In the genomic region with DNA sequence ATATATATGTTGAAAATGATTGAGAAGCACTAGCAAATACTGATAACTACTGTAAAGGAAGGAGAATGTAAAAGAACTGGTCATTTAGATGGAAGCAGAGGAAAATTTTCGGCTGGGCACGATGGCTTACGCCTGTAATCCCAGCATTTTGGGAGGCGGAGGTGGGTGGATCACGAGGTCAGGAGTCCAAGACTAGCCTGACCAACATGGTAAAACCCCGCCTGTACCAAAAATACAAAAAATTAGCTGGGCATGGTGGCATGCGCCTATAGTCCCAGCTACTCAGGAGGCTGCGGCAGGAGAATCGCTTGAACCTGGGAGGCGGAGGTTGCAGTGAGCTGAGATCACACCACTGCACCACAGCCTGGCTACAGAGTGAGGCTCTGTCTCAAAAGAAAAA, we compare ENCODE assay signal across 6 cellular contexts. TPM values are rescaled to one million over a fixed set of nuclear protein-coding genes. Genes with fewer than 3 reads are reported as not detected.
DNase-seq lines count a peak whose midpoint lies in the region; ATAC-seq, FAIRE-seq and TF ChIP-seq lines count a peak whose summit lies in the region.
"Not testable (repeated sequence)": the region's sequence is repeated elsewhere in the genome, so short reads cannot be mapped to it uniquely, and the experiment has no call there.

No MANE protein-coding gene starts in this region.

- not testable (repeated sequence) for DNase-seq in GM23338 (ENCODE audit: low spot score); H1 (ENCODE audit: low read depth in 1 of 2, low spot score in 2 of 2); right lobe of liver
- DNase-seq in left lobe of liver (ENCODE audit: low spot score), result peak; percentile 56

- not testable (repeated sequence) for TF ChIP-seq CTCF in GM23338 (conservative IDR thresholded peaks at IDR 0.05; ENCODE audit: low read depth in 2 of 2); H1 (IDR thresholded peaks at IDR 0.05; ENCODE audit: control extremely low read depth in 1 of 3, insufficient read depth in 1 of 3, low read depth in 1 of 3, low read length in 3 of 3); right lobe of liver (IDR thresholded peaks at IDR 0.05)

- H3K79me1 ChIP-seq in H1 (ENCODE audit: low read depth, low read length), result not testable (repeated sequence)

- not testable (repeated sequence) for H3F3A ChIP-seq in GM23338 (replicated peaks; ENCODE audit: low read depth)

- H3K18ac ChIP-seq in H1 (ENCODE audit: extremely low read depth, low read length), result not testable (repeated sequence)

- H3K4me3 ChIP-seq in BLaER1; BLaER1 treated with 17β-estradiol and CSF1 and Interleukin-3, amounts not matched to agents 10 nM and 100 nM; GM23338; H1 (ENCODE audit: extremely low read depth in 1 of 4, insufficient read depth in 2 of 4, low read depth in 3 of 4, low read length in 4 of 4): not testable (repeated sequence)
- peak overlapping the region in 1 of 3 donors; percentile 5 for H3K4me3 ChIP-seq in right lobe of liver

- TF ChIP-seq EP300 in H1 (IDR thresholded peaks at IDR 0.05; ENCODE audit: borderline replicate concordance in 1 of 2, low read depth in 2 of 2, low read length in 2 of 2), result not testable (repeated sequence)

- H3K4me3 Mint-ChIP-seq in GM23338, result not testable (repeated sequence)

- POLR2A ChIA-PET in H1 (lab: Charles Lee; ENCODE audit: partially characterized antibody), result not testable (repeated sequence)

- not testable (repeated sequence) for H3K36me3 ChIP-seq in BLaER1; BLaER1 treated with 17β-estradiol and CSF1 and Interleukin-3, amounts not matched to agents 10 nM and 100 nM; GM23338 (ENCODE audit: insufficient read depth); H1 (ENCODE audit: control insufficient read depth in 2 of 4, insufficient read depth in 4 of 4, low read length in 3 of 4); right lobe of liver

- H2BK5ac ChIP-seq in H1 (ENCODE audit: low read depth, low read length), result not testable (repeated sequence)

- H2BK120ac ChIP-seq in H1 (replicated peaks; ENCODE audit: low read depth, low read length), result not testable (repeated sequence)

- H3K4ac ChIP-seq in H1 (replicated peaks; ENCODE audit: insufficient read length, low read depth, low read length), result not testable (repeated sequence)

- not testable (repeated sequence) for H4K5ac ChIP-seq in H1 (ENCODE audit: insufficient read length, low read depth, low read length)

- TF ChIP-seq POLR2A in H1 (IDR thresholded peaks at IDR 0.05; ENCODE audit: control extremely low read depth in 1 of 2, low read depth in 2 of 2, low read length in 2 of 2); right lobe of liver (IDR thresholded peaks at IDR 0.05): not testable (repeated sequence)

- not testable (repeated sequence) for H2BK20ac ChIP-seq in H1 (ENCODE audit: low read length)

- not testable (repeated sequence) for H4K91ac ChIP-seq in H1 (replicated peaks; ENCODE audit: insufficient read length, low read length)

- H3K9me3 Mint-ChIP-seq in GM23338, result not testable (repeated sequence)

- 95% methylated on average over 10 of the region's 10 CpGs; no CpG with 5 or more reads in 1 of the 2 experiments for WGBS in H1 (ENCODE audit: extremely low coverage in 1 of 2, insufficient coverage in 1 of 2, insufficient read length in 1 of 2, insufficient replicate concordance in 2 of 2, low coverage in 1 of 2, low lambda C conversion rate in 2 of 2, missing lambda C conversion rate in 1 of 2), 2 experiments
- 51% methylated on average over 6 of the region's 10 CpGs for WGBS in right lobe of liver (ENCODE audit: insufficient coverage, low coverage, low lambda C conversion rate, missing lambda C conversion rate)

- CTCF ChIA-PET in H1 (lab: Charles Lee; ENCODE audit: partially characterized antibody), result interaction anchor here (0.6 to 0.9 kb wide), 3 partner anchors 19 to 280 kb away, joined by 3 to 4 read pairs (median 3); no protein-coding TSS in a partner anchor

- H3K23me2 ChIP-seq in H1 (ENCODE audit: low read depth, low read length), result not testable (repeated sequence)

- H3K4me1 ChIP-seq in BLaER1 (peaks cover 11% of the 10 kb centered on the region), GM23338 (ENCODE audit: insufficient read depth) (peaks cover 14% of the 10 kb centered on the region; the same call in 1 of the 2 replicates), right lobe of liver (peaks cover 0 to 25% (median under 1%) of the 10 kb centered on the region in 4 donors)
- peaks cover 0 to 13% (median 10%) of the 10 kb centered on the region in 10 experiments; a peak in 15 of 20 replicates for H3K4me1 ChIP-seq in BLaER1 treated with 17β-estradiol and CSF1 and Interleukin-3, amounts not matched to agents 10 nM and 100 nM
- not testable (repeated sequence) for H3K4me1 ChIP-seq in H1 (replicated peaks in 1 of 4; ENCODE audit: control insufficient read depth in 3 of 4, insufficient read depth in 4 of 4, low read length in 3 of 4)

- H3K27me3 ChIP-seq in BLaER1; BLaER1 treated with 17β-estradiol and CSF1 and Interleukin-3, amounts not matched to agents 10 nM and 100 nM; GM23338 (ENCODE audit: insufficient read depth); H1 (replicated peaks in 1 of 4; ENCODE audit: control insufficient read depth in 3 of 4, extremely low read depth in 1 of 4, insufficient read depth in 3 of 4, low read length in 3 of 4); right lobe of liver: not testable (repeated sequence)

- H3K36me3 Mint-ChIP-seq in GM23338 (ENCODE audit: low read depth), result not testable (repeated sequence)

- not testable (repeated sequence) for H3K79me2 ChIP-seq in GM23338 (replicated peaks; ENCODE audit: insufficient read depth); H1 (ENCODE audit: control insufficient read depth in 1 of 2, insufficient read depth in 2 of 2, low read length in 2 of 2)

- H3K9me2 ChIP-seq in GM23338 (ENCODE audit: insufficient read depth), result not testable (repeated sequence)

- peak overlapping the region; percentile 85; the same call in 1 of the 2 replicates for H2AFZ ChIP-seq in GM23338
- peak overlapping the region; percentile 62; the same call in 1 of the 2 replicates for H2AFZ ChIP-seq in H1 (ENCODE audit: low read length)

- H3K14ac ChIP-seq in H1 (ENCODE audit: insufficient read length), result not testable (repeated sequence)

- H2AK5ac ChIP-seq in H1 (ENCODE audit: low read depth, low read length), result not testable (repeated sequence)

- not testable (repeated sequence) for H4K20me1 ChIP-seq in BLaER1; BLaER1 treated with 17β-estradiol and CSF1 and Interleukin-3, amounts not matched to agents 10 nM and 100 nM; GM23338 (replicated peaks; ENCODE audit: insufficient read depth); H1 (replicated peaks in 1 of 2; ENCODE audit: control insufficient read depth in 1 of 2, insufficient read depth in 2 of 2, low read length in 2 of 2)

- not testable (repeated sequence) for H3K27me3 Mint-ChIP-seq in GM23338 (ENCODE audit: insufficient read depth, low read depth, poor library complexity)

- H3K9ac ChIP-seq in BLaER1; BLaER1 treated with 17β-estradiol and CSF1 and Interleukin-3, amounts not matched to agents 10 nM and 100 nM; H1 (replicated peaks in 1 of 4; ENCODE audit: extremely low read depth in 1 of 4, low read depth in 3 of 4, low read length in 3 of 4): not testable (repeated sequence)

- not testable (repeated sequence) for H2BK15ac ChIP-seq in H1 (ENCODE audit: low read length)

- H3K23ac ChIP-seq in H1 (ENCODE audit: insufficient read length), result not testable (repeated sequence)

- FAIRE-seq in H1 (lab: Jason Lieb, UNC), result not testable (repeated sequence)

- H3K27ac Mint-ChIP-seq in GM23338, result not testable (repeated sequence)

- intact Hi-C loops in right lobe of liver (cut with DNase I), result not testable (repeated sequence)

- peaks cover 14% of the 10 kb centered on the region; the same call in 2 of the 3 replicates for H3K4me1 Mint-ChIP-seq in GM23338

- not testable (repeated sequence) for H2BK12ac ChIP-seq in H1 (ENCODE audit: low read depth, low read length)

- H3K56ac ChIP-seq in H1 (replicated peaks; ENCODE audit: insufficient read length, low read depth, low read length), result not testable (repeated sequence)

- not testable (repeated sequence) for H3K27ac ChIP-seq in BLaER1; GM23338 (ENCODE audit: low read depth); H1 (ENCODE audit: low read depth, low read length)
- H3K27ac ChIP-seq in BLaER1 treated with 17β-estradiol and CSF1 and Interleukin-3, amounts not matched to agents 10 nM and 100 nM, result peak overlapping the region in 1 of 11 experiments; percentile 13; a peak in 1 of 22 replicates
- peak overlapping the region in 2 of 3 donors; percentile 55 to 76 for H3K27ac ChIP-seq in right lobe of liver

- not testable (repeated sequence) for H3K9me3 ChIP-seq in BLaER1; H1 (ENCODE audit: insufficient read depth in 2 of 2, low read depth in 1 of 2, low read length in 1 of 2); right lobe of liver
- H3K9me3 ChIP-seq in BLaER1 treated with 17β-estradiol and CSF1 and Interleukin-3, amounts not matched to agents 10 nM and 100 nM (replicated peaks in 1 of 11), result peaks cover 0 to 19% (median 8%) of the 10 kb centered on the region in 11 experiments; a peak in 7 of 22 replicates

- ATAC-seq in GM23338, result not testable (repeated sequence)
- ATAC-seq in left lobe of liver (peak; percentile 63), right lobe of liver (peak in 3 of 4 donors; percentile 27 to 45 (median 42))

- H4K8ac ChIP-seq in H1 (ENCODE audit: extremely low read depth, insufficient read depth, low read length), result not testable (repeated sequence)

- TF ChIP-seq RAD21 in H1 (IDR thresholded peaks at IDR 0.05 in 1 of 2, conservative IDR thresholded peaks at IDR 0.05 in 1 of 2; ENCODE audit: low read depth in 2 of 2, low read length in 2 of 2), result not testable (repeated sequence)

- peak overlapping the region; percentile 20 for H3K4me2 ChIP-seq in BLaER1
- H3K4me2 ChIP-seq in BLaER1 treated with 17β-estradiol and CSF1 and Interleukin-3, amounts not matched to agents 10 nM and 100 nM, result peak overlapping the region in 7 of 11 experiments; percentile 7 to 57 (median 38); a peak in 10 of 22 replicates
- not testable (repeated sequence) for H3K4me2 ChIP-seq in GM23338; H1 (ENCODE audit: insufficient read depth in 1 of 2, low read depth in 2 of 2, low read length in 2 of 2)

RNA-seq across cellular contexts. Expression of gene KLHL2, which starts 22.4 kb away (rescaled TPM):
- total RNA-seq in GM23338 (2014; rRNA removed; shearing (Covaris generic)), result 12.4 and 14.8 TPM in 2 replicates
- polyA plus RNA-seq in GM23338 (2016; fragmentation: Nextera tagmentation; extraction: Ambion mirVana) (5.0 and 7.1 TPM in 2 replicates), H1 (2011; rRNA removed) (3.2 and 5.2 TPM in 2 replicates)
- total RNA-seq in H1 (2021; fragmentation: NEBNext Ultra II Directional; extraction: Animal tissue kit (Norgen Biotek cat#: 25700)), result 9.9 and 12.0 TPM in 2 replicates
- 8.4 TPM for polyA plus RNA-seq in H1 (2011; cell fraction: cytosol; rRNA removed)
- polyA plus RNA-seq in H1 (2011; cell fraction: nucleus; rRNA removed), result 2.8 TPM
- 9.2 to 13.0 TPM (median 11.2 TPM) in 4 replicates for polyA plus RNA-seq in H1 (2012, experiment 1 of 2)
- 0.76 TPM for polyA plus RNA-seq in H1 (2012, experiment 2 of 2)
- polyA plus RNA-seq in H1 (2013, experiment 1 of 2), result 5.0 TPM
- 5.5 TPM for polyA plus RNA-seq in H1 (2013, experiment 2 of 2)
- polyA minus RNA-seq in H1 (2011; rRNA and poly(A)+ RNA removed), result 6.1 and 9.1 TPM in 2 replicates
- polyA minus RNA-seq in H1 (2011; cell fraction: cytosol; rRNA and poly(A)+ RNA removed), result 5.6 TPM
- polyA minus RNA-seq in H1 (2011; cell fraction: nucleus; rRNA and poly(A)+ RNA removed), result 9.6 TPM
- total RNA-seq in left lobe of liver (23.0 TPM), right lobe of liver (10 to 100 TPM; 15.6 to 25.3 (median 20.3) TPM)
